ENCODE assay signal across 8 cellular contexts in the genomic region with DNA sequence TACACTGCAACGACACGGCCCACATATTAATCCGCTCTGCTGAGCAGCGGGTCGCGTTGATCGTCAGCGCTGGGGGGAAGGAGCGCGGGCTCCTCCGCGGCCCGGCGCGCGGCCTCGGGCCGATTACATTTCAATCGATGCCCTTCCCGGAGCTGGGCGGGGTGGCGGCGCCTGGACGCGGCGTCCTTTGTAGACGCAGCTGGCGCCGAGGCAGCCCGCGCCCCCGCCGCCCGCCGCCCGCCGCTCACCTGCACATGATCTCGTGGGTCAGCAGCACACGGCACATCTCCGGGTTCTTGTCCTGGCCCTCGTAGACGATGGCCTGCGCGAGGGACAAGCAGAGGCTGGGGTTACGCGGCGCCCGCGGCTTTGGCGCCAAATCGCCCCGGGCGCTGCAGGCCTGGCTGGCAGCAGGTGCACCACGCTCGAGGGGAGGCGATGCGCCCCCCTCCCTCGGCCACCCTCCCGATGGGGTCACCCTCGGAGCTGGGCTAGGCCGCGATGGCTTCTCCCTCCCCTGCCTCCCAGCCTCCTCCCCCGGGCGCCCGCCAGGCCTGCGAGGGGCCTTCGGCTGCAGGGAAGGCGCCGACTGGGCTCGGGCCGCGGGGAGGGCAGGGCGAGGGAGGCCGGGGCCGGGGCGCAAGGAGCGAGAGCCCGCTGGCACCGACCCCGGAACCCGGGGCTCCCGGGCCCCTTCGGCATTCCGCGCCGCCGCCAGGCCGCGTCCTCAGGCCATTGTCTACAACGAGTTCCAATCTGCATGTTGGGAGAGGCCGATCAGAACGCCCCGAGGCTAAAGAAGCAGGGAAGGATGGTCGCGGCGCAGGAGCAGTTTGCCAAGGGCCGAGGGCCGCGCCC. TPM values are rescaled to one million over a fixed set of nuclear protein-coding genes. Genes with fewer than 3 reads are reported as not detected.
DNase-seq lines count a peak whose midpoint lies in the region; ATAC-seq and TF ChIP-seq lines count a peak whose summit lies in the region.
"Had no signal": no experiment of that assay in that cellular context is flagged by ENCODE, and none has a peak within 500 bp of the region (broad histone marks: within the 10 kb centered on the region; RNA-seq: fewer than 3 reads in every experiment).

No MANE protein-coding gene starts in this region.

- peaks cover 15% of the 10 kb centered on the region for H3K4me1 Mint-ChIP-seq in T-helper 17 cell

- WGBS in sigmoid colon, 2 donors: 2 to 6% methylated on average over 99 of the region's 99 CpGs

- H3K27ac Mint-ChIP-seq in T-helper 17 cell: no peak overlapping the region

- H3K9me3 ChIP-seq in T-helper 17 cell (ENCODE audit: control insufficient read depth, low read length, poor library complexity, severe bottlenecking) (peaks cover 5% of the 10 kb centered on the region), sigmoid colon (no peaks in the 10 kb centered on the region)

- DNase-seq in DMS79 treated with DMSO at 0.1 percent for 48 hours (lab: John Stamatoyannopoulos, UW) (peak; percentile 41), T-helper 17 cell (no peak), left cardiac atrium (no peak), sigmoid colon (peak; percentile 40), HK-2 (ENCODE audit: unreplicated experiment) (no peak), medulla oblongata (ENCODE audit: extremely low spot score) (no peak)
- DNase-seq: activated effector memory CD4-positive, alpha-beta T cell treated with Interleukin-2 at 50 U/mL for 16 hours had no signal

- no peaks in the 10 kb centered on the region for H3K36me3 ChIP-seq in sigmoid colon

- no peak for TF ChIP-seq POLR2A in sigmoid colon (IDR thresholded peaks at IDR 0.05)

- peak overlapping the region; percentile 80 for H3K4me3 Mint-ChIP-seq in T-helper 17 cell

- peaks cover 0 to 35% (median 28%) of the 10 kb centered on the region in 4 donors for H3K4me1 ChIP-seq in sigmoid colon

- peaks cover 73% of the 10 kb centered on the region for H3K27me3 Mint-ChIP-seq in T-helper 17 cell

- no peak for TF ChIP-seq CTCF in sigmoid colon (IDR thresholded peaks at IDR 0.05)

- peaks cover 40 to 93% (median 58%) of the 10 kb centered on the region in 3 donors for H3K27me3 ChIP-seq in sigmoid colon

- no peak for ATAC-seq in T-helper 17 cell
- ATAC-seq in left cardiac atrium: peak; percentile 4 to 12
- ATAC-seq in HG03439 (IDR thresholded peaks at IDR 0.05; ENCODE audit: unreplicated experiment): no peak

- H3K4me3 ChIP-seq in sigmoid colon: peak overlapping the region in 3 of 4 donors; percentile 21 to 35 (median 34)

- H3K36me3 Mint-ChIP-seq in T-helper 17 cell (ENCODE audit: low read depth): no peaks in the 10 kb centered on the region

- peak overlapping the region in 2 of 4 donors; percentile 35 to 59 for H3K27ac ChIP-seq in sigmoid colon

- TF ChIP-seq EP300 in sigmoid colon (IDR thresholded peaks at IDR 0.05): no peak

- intact Hi-C loops in left cardiac atrium (cut with DNase I) (no loop called here), sigmoid colon (cut with DNase I) (no loop called here)

RNA-seq across cellular contexts. Expression of a gene that starts 5.2 kb away (rescaled TPM):
- not detected for total RNA-seq in T-helper 17 cell
- 10 to 100 TPM in 1 of 2 donors, 1 to 10 TPM in 1; 6.0 to 10.1 TPM for total RNA-seq in left cardiac atrium
- 1 to 10 TPM; 4.3 to 8.9 (median 5.8) TPM for total RNA-seq in sigmoid colon
- 1 to 10 TPM in 2 of 3 donors, not detected in 1; 1.2 to 1.3 TPM for polyA plus RNA-seq in sigmoid colon

Comparison
In these comparisons a context has a peak if more than half of its experiments do, and no peak if none do; other contexts are left out.
1. DNase-seq: peak in DMS79 treated with DMSO at 0.1 percent for 48 hours (single experiment) and sigmoid colon (single experiment); none in T-helper 17 cell (0 of 3), left cardiac atrium (single experiment), HK-2 (single experiment) and medulla oblongata (single experiment).
2. ATAC-seq: peak in left cardiac atrium (2 of 2); none in T-helper 17 cell (single experiment) and HG03439 (single experiment).
3. RNA of a gene that starts 5.2 kb away (total RNA-seq): 6.0 to 10.1 TPM in left cardiac atrium and 4.3 to 8.9 TPM in sigmoid colon; not detected in T-helper 17 cell; every median in the first group is over 4 times any median in the second.